33 cellular contexts compared by ENCODE assay signal in the genomic region with DNA sequence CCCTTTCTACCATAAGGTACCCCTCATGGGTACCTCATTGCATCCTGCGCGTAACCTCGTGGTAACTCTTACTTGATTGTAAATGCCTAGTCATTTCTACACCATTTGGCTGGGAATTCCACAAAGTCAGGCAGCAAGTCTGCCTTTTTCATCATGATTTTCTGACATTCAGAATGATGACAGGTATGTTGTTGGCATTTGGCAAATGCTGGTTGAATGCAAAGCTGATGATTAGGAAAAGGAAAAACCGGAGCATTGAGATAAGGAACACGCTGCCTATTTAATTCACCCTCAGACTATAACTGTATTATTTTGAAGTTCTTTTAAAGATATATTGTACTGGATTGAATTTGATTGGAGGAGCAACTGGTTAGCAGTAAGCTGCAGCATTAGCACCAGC.
A peak's percentile ranks its signal among the peaks of the same experiment; 100 is the strongest.
DNase-seq lines count a peak whose midpoint lies in the region; ATAC-seq, FAIRE-seq and TF ChIP-seq lines count a peak whose summit lies in the region.
"Had no signal": no experiment of that assay in that cellular context is flagged by ENCODE, and none has a peak within 500 bp of the region (broad histone marks: within the 10 kb centered on the region; RNA-seq: fewer than 3 reads in every experiment).

No MANE protein-coding gene starts in this region.

- peaks cover 31% of the 10 kb centered on the region for H3K4me1 ChIP-seq in GM23338 (ENCODE audit: insufficient read depth)
- peaks cover 20% of the 10 kb centered on the region for H3K4me1 ChIP-seq in endothelial cell of umbilical vein (ENCODE audit: control insufficient read depth, extremely low read depth, insufficient read depth, low read length)
- no peaks in the 10 kb centered on the region for H3K4me1 ChIP-seq in GM23248 (ENCODE audit: insufficient read depth)
- H3K4me1 ChIP-seq: Peyer's patch, thyroid gland, uterus had no signal

- H3K27me3 Mint-ChIP-seq in GM23338 (ENCODE audit: insufficient read depth, low read depth, poor library complexity) (peaks cover 1% of the 10 kb centered on the region), nephron progenitor cell (ENCODE audit: low read depth, poor library complexity) (peaks cover 5% of the 10 kb centered on the region)
- H3K27me3 Mint-ChIP-seq: activated CD4-positive, alpha-beta T cell treated with anti-CD3 and anti-CD28 coated beads, Interleukin-2, amount 10 ng/mL, durations not matched to agents 24 days and 14 days; CD4-positive, alpha-beta T cell had no signal

- peak overlapping the region; percentile 48 for H3K4me2 ChIP-seq in GM23338
- peak overlapping the region; percentile 93 for H3K4me2 ChIP-seq in endothelial cell of umbilical vein (ENCODE audit: insufficient read depth, low read length)
- no peak overlapping the region for H3K4me2 ChIP-seq in GM23248 (ENCODE audit: unreplicated experiment)
- H3K4me2 ChIP-seq: KMS-11 had no signal

- H3F3A ChIP-seq in GM23338 (replicated peaks; ENCODE audit: low read depth): no peaks in the 10 kb centered on the region
- no peaks in the 10 kb centered on the region for H3F3A ChIP-seq in GM23248 (ENCODE audit: insufficient read depth)

- H3K9ac ChIP-seq in endothelial cell of umbilical vein (replicated peaks; ENCODE audit: extremely low read depth, insufficient read depth, low read length) (peak overlapping the region; percentile 71), GM23248 (no peak overlapping the region)
- H3K9ac ChIP-seq: KMS-11 had no signal

- H3K9me3 ChIP-seq in endothelial cell of umbilical vein (replicated peaks; ENCODE audit: control insufficient read depth, insufficient read depth, low read length): no peaks in the 10 kb centered on the region
- H3K9me3 ChIP-seq in GM23248 (ENCODE audit: low read depth): no peaks in the 10 kb centered on the region
- H3K9me3 ChIP-seq: heart left ventricle, MG63, neutrophil, Peyer's patch, thyroid gland, uterus had no signal

- BruUV-seq in endothelial cell of umbilical vein (replicated peaks; lab: Mats Ljungman, UMichigan): no TSS peak

- TF ChIP-seq CTCF in GM23338 (conservative IDR thresholded peaks at IDR 0.05; ENCODE audit: low read depth in 2 of 2) (no peak), endothelial cell of umbilical vein (IDR thresholded peaks at IDR 0.05; ENCODE audit: extremely low read depth in 1 of 2, insufficient read depth in 1 of 2, low read depth in 1 of 2, low read length in 2 of 2) (no peak), nephron progenitor cell (IDR thresholded peaks at IDR 0.05) (no peak)

- dilution Hi-C loops in endothelial cell of umbilical vein (cut with MboI; ENCODE audit: extremely low pct_ligation_motif_present, low sequenced_read_pairs): no loop called here

- H3K36me3 Mint-ChIP-seq in GM23338 (ENCODE audit: low read depth) (peaks cover 43% of the 10 kb centered on the region), nephron progenitor cell (ENCODE audit: low read depth) (no peaks in the 10 kb centered on the region)
- H3K36me3 Mint-ChIP-seq: activated naive CD4-positive, alpha-beta T cell treated with anti-CD3 and anti-CD28 coated beads, Interleukin-2, amount 50 U/mL, for 72 hours had no signal

- in situ Hi-C loops in GM23248 (cut with MboI): no loop called here

- CTCF ChIA-PET in endothelial cell of umbilical vein (lab: Charles Lee): interaction anchor here (0.5 to 2.8 kb wide), 10 partner anchors 9 to 498 kb away, joined by 3 to 15 read pairs (median 4); no protein-coding TSS in a partner anchor

- H3K9me3 Mint-ChIP-seq in GM23338 (peaks cover 14% of the 10 kb centered on the region), nephron progenitor cell (no peaks in the 10 kb centered on the region)
- H3K9me3 Mint-ChIP-seq: activated CD4-positive, alpha-beta T cell treated with anti-CD3 and anti-CD28 coated beads, Interleukin-2, amount 10 ng/mL, durations not matched to agents 24 days and 14 days had no signal

- intact Hi-C loops in endothelial cell of umbilical vein (cut with micrococcal nuclease): loop anchor here (2.0 to 10.0 kb wide), 3 partner anchors 216 to 577 kb away; partner anchors contain the start of gene LRP1B

- no peak for FAIRE-seq in endothelial cell of umbilical vein (lab: Jason Lieb, UNC)
- FAIRE-seq: HTR-8/SVneo had no signal

- H3K4me3 ChIP-seq in GM23338 (peak overlapping the region; percentile 27; the same call in 1 of the 2 replicates), endothelial cell of umbilical vein (replicated peaks in 1 of 3; ENCODE audit: insufficient read depth in 1 of 3, low read depth in 1 of 3, low read length in 3 of 3) (peak overlapping the region in 1 of 3 experiments; percentile 54), GM23248 (no peak overlapping the region)
- H3K4me3 ChIP-seq: heart left ventricle, MG63, Peyer's patch, thyroid gland, uterus had no signal

- ATAC-seq in GM23338: peak; percentile 25
- ATAC-seq: activated naive CD4-positive, alpha-beta T cell treated with anti-CD3 and anti-CD28 coated beads, Interleukin-2, amount 50 U/mL, for 72 hours; heart left ventricle; left cardiac atrium; right cardiac atrium had no signal

- H3K79me2 ChIP-seq in GM23338 (replicated peaks; ENCODE audit: insufficient read depth) (no peaks in the 10 kb centered on the region), endothelial cell of umbilical vein (ENCODE audit: control insufficient read depth, insufficient read depth, low read length) (no peaks in the 10 kb centered on the region), GM23248 (ENCODE audit: insufficient read depth) (no peaks in the 10 kb centered on the region)

- no peaks in the 10 kb centered on the region for H3K9me1 ChIP-seq in endothelial cell of umbilical vein (replicated peaks; ENCODE audit: control insufficient read depth, extremely low read depth, insufficient read depth, low read length)

- H3K4me3 Mint-ChIP-seq in GM23338: peak overlapping the region; percentile 58; the same call in 1 of the 3 replicates
- H3K4me3 Mint-ChIP-seq in nephron progenitor cell: no peak overlapping the region
- H3K4me3 Mint-ChIP-seq: activated CD4-positive, alpha-beta T cell treated with anti-CD3 and anti-CD28 coated beads, Interleukin-2, amount 10 ng/mL, durations not matched to agents 24 days and 14 days; CD4-positive, alpha-beta T cell had no signal

- peak overlapping the region; percentile 82 for H3K27ac ChIP-seq in GM23338 (ENCODE audit: low read depth)
- H3K27ac ChIP-seq in endothelial cell of umbilical vein (ENCODE audit: insufficient read depth, low read depth, low read length): peak overlapping the region; percentile 73
- no peak overlapping the region for H3K27ac ChIP-seq in GM23248
- H3K27ac ChIP-seq: heart left ventricle, KMS-11, neutrophil, Peyer's patch, thyroid gland, uterus, WERI-Rb-1 had no signal

- H4K20me1 ChIP-seq in GM23338 (replicated peaks; ENCODE audit: insufficient read depth) (no peaks in the 10 kb centered on the region), endothelial cell of umbilical vein (replicated peaks; ENCODE audit: control insufficient read depth, extremely low read depth, insufficient read depth, low read length) (no peaks in the 10 kb centered on the region), GM23248 (ENCODE audit: insufficient read depth) (no peaks in the 10 kb centered on the region)

- peaks cover 31% of the 10 kb centered on the region for H3K4me1 Mint-ChIP-seq in GM23338
- peaks cover 22% of the 10 kb centered on the region for H3K4me1 Mint-ChIP-seq in nephron progenitor cell
- H3K4me1 Mint-ChIP-seq: activated CD4-positive, alpha-beta T cell treated with anti-CD3 and anti-CD28 coated beads, Interleukin-2, amount 10 ng/mL, durations not matched to agents 24 days and 14 days had no signal

- H2AFZ ChIP-seq in GM23338 (peak overlapping the region; percentile 69; the same call in 1 of the 2 replicates), endothelial cell of umbilical vein (ENCODE audit: low read depth, low read length) (peak overlapping the region; percentile 86), GM23248 (no peak overlapping the region)

- no peak for TF ChIP-seq POLR2A in endothelial cell of umbilical vein (IDR thresholded peaks at IDR 0.05; ENCODE audit: low read depth, low read length)

- peak; percentile 27 for DNase-seq in GM23338 (ENCODE audit: low spot score)
- DNase-seq in OCI-M1 (lab: John Stamatoyannopoulos, UW): peak; percentile 38
- DNase-seq in endothelial cell of umbilical vein (ENCODE audit: low read depth, low spot score): peak; percentile 87
- DNase-seq in nephron progenitor cell: no peak
- no peak for DNase-seq in NCI-H1694 (lab: John Stamatoyannopoulos, UW)
- no peak for DNase-seq in pons (ENCODE audit: low spot score)
- no peak for DNase-seq in GM23248
- DNase-seq in activated T-cell treated with anti-CD3 and anti-CD28 coated beads for 4 hours: no peak
- DNase-seq: activated CD4-positive, alpha-beta T cell treated with anti-CD3 and anti-CD28 coated beads, Interleukin-2, amount 10 ng/mL, durations not matched to agents 24 days and 14 days; activated CD8-positive, alpha-beta memory T cell treated with anti-CD3 and anti-CD28 coated beads for 24 hours; CD4-positive, alpha-beta T cell; DMS79 treated with DMSO at 0.1 percent for 48 hours; effector CD8-positive, alpha-beta T cell; GOT3; heart left ventricle; left cardiac atrium; mammary epithelial cell; MG63; NCI-H2029; NCI-H345; NCI-H748 treated with DMSO at 0.1 percent for 48 hours; Peyer's patch; SHP77; stimulated activated CD4-positive, alpha-beta T cell treated with anti-CD3 and anti-CD28 coated beads, Interleukin-4, amount 100 ng/mL, for 1 hour; SW 1271; thyroid gland; uterus; WERI-Rb-1 had no signal

- H3K27me3 ChIP-seq in GM23338 (ENCODE audit: insufficient read depth): no peaks in the 10 kb centered on the region
- no peaks in the 10 kb centered on the region for H3K27me3 ChIP-seq in endothelial cell of umbilical vein (ENCODE audit: control insufficient read depth in 2 of 2, insufficient read depth in 2 of 2, low read length in 2 of 2)
- no peaks in the 10 kb centered on the region for H3K27me3 ChIP-seq in GM23248 (replicated peaks; ENCODE audit: insufficient read depth)
- H3K27me3 ChIP-seq: heart left ventricle, MG63, neutrophil, Peyer's patch, thyroid gland, uterus had no signal

- H3K9me2 ChIP-seq in GM23338 (ENCODE audit: insufficient read depth) (no peaks in the 10 kb centered on the region), GM23248 (ENCODE audit: insufficient read depth) (no peaks in the 10 kb centered on the region)

- H3K27ac Mint-ChIP-seq in GM23338 (peak overlapping the region; percentile 96), nephron progenitor cell (peak overlapping the region; percentile 20)
- H3K27ac Mint-ChIP-seq: activated CD4-positive, alpha-beta T cell treated with anti-CD3 and anti-CD28 coated beads, Interleukin-2, amount 10 ng/mL, durations not matched to agents 24 days and 14 days; activated naive CD4-positive, alpha-beta T cell treated with anti-CD3 and anti-CD28 coated beads, Interleukin-2, amount 50 U/mL, for 72 hours; CD4-positive, alpha-beta T cell had no signal

- POLR2A ChIA-PET in endothelial cell of umbilical vein (lab: Charles Lee): no interaction called here

- H3K36me3 ChIP-seq in GM23338 (ENCODE audit: insufficient read depth) (no peaks in the 10 kb centered on the region), endothelial cell of umbilical vein (ENCODE audit: control insufficient read depth in 2 of 2, extremely low read depth in 1 of 2, insufficient read depth in 2 of 2, low read length in 2 of 2) (no peaks in the 10 kb centered on the region), GM23248 (ENCODE audit: low read depth) (no peaks in the 10 kb centered on the region)
- H3K36me3 ChIP-seq: heart left ventricle, MG63, neutrophil, Peyer's patch, thyroid gland, uterus, WERI-Rb-1 had no signal

- WGBS in GM23248 (ENCODE audit: low coverage in 1 of 2, low lambda C conversion rate in 2 of 2, missing lambda C conversion rate in 2 of 2), 2 experiments: 68 to 72% methylated on average over 5 of the region's 5 CpGs

Comparison
In these comparisons a context has a peak if more than half of its experiments do, and no peak if none do; other contexts are left out.
1. DNase-seq: peak in GM23338 (single experiment), OCI-M1 (single experiment) and endothelial cell of umbilical vein (single experiment); none in nephron progenitor cell (single experiment), NCI-H1694 (single experiment), pons (single experiment), GM23248 (single experiment) and activated T-cell treated with anti-CD3 and anti-CD28 coated beads for 4 hours (single experiment).